ENCODE assay signal across 19 cellular contexts in genomic region chr15:73802336-73803105, GRCh38. TPM values are rescaled to one million over a fixed set of nuclear protein-coding genes. Genes with fewer than 3 reads are reported as not detected.
DNase-seq lines count a peak whose midpoint lies in the region; ATAC-seq and TF ChIP-seq lines count a peak whose summit lies in the region.
"Had no signal": no experiment of that assay in that cellular context is flagged by ENCODE, and none has a peak within 500 bp of the region (broad histone marks: within the 10 kb centered on the region; RNA-seq: fewer than 3 reads in every experiment).

No MANE protein-coding gene starts in this region.

- H3K4me3 ChIP-seq in gastroesophageal sphincter (no peak overlapping the region), muscle layer of colon (ENCODE audit: low read depth in 1 of 2, low read length in 2 of 2) (no peak overlapping the region), thyroid gland (replicated peaks in 1 of 3) (no peak overlapping the region), transverse colon (no peak overlapping the region)
- H3K4me3 ChIP-seq: PC-9 had no signal

- no peaks in the 10 kb centered on the region for H3K36me3 ChIP-seq in gastroesophageal sphincter
- no peaks in the 10 kb centered on the region for H3K36me3 ChIP-seq in muscle layer of colon (ENCODE audit: insufficient read depth, low read length)
- no peaks in the 10 kb centered on the region for H3K36me3 ChIP-seq in thyroid gland
- H3K36me3 ChIP-seq in transverse colon = no peaks in the 10 kb centered on the region

- in situ Hi-C loops in transverse colon (cut with MboI; ENCODE audit: low pct_ligation_motif_present in 1 of 4, low pct_unique_long_range_greater_than_20kb in 1 of 4, low sequenced_read_pairs in 3 of 4) = no loop called here

- H3K9me3 ChIP-seq in gastroesophageal sphincter (no peaks in the 10 kb centered on the region), muscle layer of colon (ENCODE audit: low read length) (no peaks in the 10 kb centered on the region), thyroid gland (no peaks in the 10 kb centered on the region), transverse colon (no peaks in the 10 kb centered on the region)

- TF ChIP-seq POLR2A in gastroesophageal sphincter (IDR thresholded peaks at IDR 0.05) = no peak
- no peak for TF ChIP-seq POLR2A in thyroid gland (IDR thresholded peaks at IDR 0.05)
- no peak for TF ChIP-seq POLR2A in transverse colon (IDR thresholded peaks at IDR 0.05)

- TF ChIP-seq CTCF in gastroesophageal sphincter (IDR thresholded peaks at IDR 0.05) (no peak), thyroid gland (IDR thresholded peaks at IDR 0.05) (no peak), transverse colon (IDR thresholded peaks at IDR 0.05) (no peak)

- peaks cover 11 to 53% (median 28%) of the 10 kb centered on the region in 3 donors for H3K4me1 ChIP-seq in gastroesophageal sphincter
- peaks cover 30% of the 10 kb centered on the region for H3K4me1 ChIP-seq in muscle layer of colon (ENCODE audit: insufficient read depth, low read length)
- H3K4me1 ChIP-seq in thyroid gland = peaks cover 32 to 39% of the 10 kb centered on the region in 2 donors
- H3K4me1 ChIP-seq in transverse colon = peaks cover 0 to 23% (median 9%) of the 10 kb centered on the region in 4 donors

- ATAC-seq in gastroesophageal sphincter = peak; percentile 40
- ATAC-seq: activated T-cell treated with anti-CD3 and anti-CD28 coated beads, Interleukin-2, amount 50 U/mL, for 72 hours had no signal

- intact Hi-C loops in thyroid gland (cut with DNase I) = no loop called here
- intact Hi-C loops in transverse colon (cut with DNase I; ENCODE audit: low total_unique reads) = no loop called here

- WGBS in gastroesophageal sphincter (ENCODE audit: low coverage in 1 of 2), 2 donors = 30 to 50% methylated on average over 4 to 5 of the region's 8 CpGs
- WGBS in thyroid gland, 2 donors = 27 to 29% methylated on average over 5 to 7 of the region's 8 CpGs
- WGBS in transverse colon (ENCODE audit: low coverage in 1 of 2), 2 donors = 61 to 67% methylated on average over 3 to 8 of the region's 8 CpGs

- H3K27me3 ChIP-seq in gastroesophageal sphincter (no peaks in the 10 kb centered on the region), muscle layer of colon (ENCODE audit: control insufficient read depth in 1 of 2, insufficient read depth in 2 of 2, low read length in 2 of 2) (no peaks in the 10 kb centered on the region), thyroid gland (no peaks in the 10 kb centered on the region), transverse colon (no peaks in the 10 kb centered on the region)

- no peak overlapping the region for H3K9ac ChIP-seq in muscle layer of colon (ENCODE audit: low read length)

- no peak for TF ChIP-seq EP300 in gastroesophageal sphincter (IDR thresholded peaks at IDR 0.05)
- TF ChIP-seq EP300 in transverse colon (IDR thresholded peaks at IDR 0.05; ENCODE audit: low read depth) = no peak

- DNase-seq in DMS79 treated with DMSO at 0.1 percent for 48 hours (lab: John Stamatoyannopoulos, UW) (peak; percentile 5), DMS79 (lab: John Stamatoyannopoulos, UW) (no peak), thyroid gland (peak; percentile 78), transverse colon (no peak), HK-2 (ENCODE audit: unreplicated experiment) (no peak)
- no peak for DNase-seq in stimulated activated CD4-positive, alpha-beta T cell treated with anti-CD3 and anti-CD28 coated beads, Interleukin-15, amount 100 ng/mL, for 24 hours
- DNase-seq: 8988T; activated CD4-positive, alpha-beta memory T cell treated with anti-CD3 and anti-CD28 coated beads for 36 hours; activated T-cell treated with anti-CD3 and anti-CD28 coated beads, Interleukin-2, amount 50 U/mL, for 72 hours; CD4-positive, alpha-beta T cell; EL; naive B cell; NCI-H187; NCI-H524; PC-9; retina; stimulated activated CD4-positive, alpha-beta T cell treated with anti-CD3 and anti-CD28 coated beads, Interleukin-2, amount 100 ng/mL, for 24 hours had no signal

- H3K27ac ChIP-seq in gastroesophageal sphincter (peak overlapping the region; percentile 37 to 77 (median 64)), muscle layer of colon (ENCODE audit: low read depth, low read length) (peak overlapping the region; percentile 16), thyroid gland (peak overlapping the region; percentile 25 to 62 (median 45)), transverse colon (peak overlapping the region in 1 of 4 donors; percentile 39)
- H3K27ac ChIP-seq: PC-9 had no signal

RNA-seq across cellular contexts. Expression of gene INSYN1, which starts 49.4 kb away (rescaled TPM):
- 10 to 100 TPM; 11.4 to 30.2 (median 16.3) TPM for total RNA-seq in gastroesophageal sphincter
- total RNA-seq in thyroid gland = 1 to 10 TPM in 3 of 4 donors, under 1 TPM in 1; 0.83 to 2.5 (median 2.0) TPM
- 1 to 10 TPM; 1.5 to 4.5 (median 2.3) TPM for total RNA-seq in transverse colon
- total RNA-seq: activated CD4-positive, alpha-beta memory T cell treated with anti-CD3 and anti-CD28 coated beads for 36 hours; activated T-cell treated with anti-CD3 and anti-CD28 coated beads, Interleukin-2, amount 50 U/mL, for 72 hours; CD4-positive, alpha-beta T cell; PC-9 had no signal

Comparison
In these comparisons a context has a peak if more than half of its experiments do, and no peak if none do; other contexts are left out.
1. DNase-seq: peak in DMS79 treated with DMSO at 0.1 percent for 48 hours (single experiment) and thyroid gland (2 of 2); none in DMS79 (single experiment), stimulated activated CD4-positive, alpha-beta T cell treated with anti-CD3 and anti-CD28 coated beads, Interleukin-15, amount 100 ng/mL, for 24 hours (single experiment), transverse colon (single experiment) and HK-2 (single experiment).